In the genomic region with DNA sequence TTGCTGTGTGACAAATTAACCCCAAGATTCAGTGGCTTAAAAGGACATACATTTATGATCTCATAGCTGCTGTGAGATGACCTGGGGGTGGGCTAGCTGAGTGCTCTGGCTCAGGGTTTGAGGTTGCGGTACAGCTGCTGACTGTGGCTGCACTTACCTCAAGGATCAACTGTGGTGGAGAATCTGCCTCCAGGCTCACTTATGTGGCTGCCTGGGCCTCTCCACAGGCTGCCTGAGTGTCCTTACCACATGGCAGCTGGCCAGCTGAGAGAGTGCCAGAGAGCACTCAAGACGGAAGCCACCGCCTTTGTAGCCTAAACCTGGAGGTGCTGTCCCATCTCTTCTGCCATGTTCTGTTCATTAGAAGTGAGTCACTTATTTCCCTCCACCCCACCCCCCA, we compare ENCODE assay signal across 1 cellular context.
TF ChIP-seq lines count a peak whose summit lies in the region.

No MANE protein-coding gene starts in this region.

TF ChIP-seq in HEK293, 187 proteins besides CTCF, POLR2A, EP300 and RAD21 (continued from another document and continues in another):
- TF ChIP-seq, protein P1, sequence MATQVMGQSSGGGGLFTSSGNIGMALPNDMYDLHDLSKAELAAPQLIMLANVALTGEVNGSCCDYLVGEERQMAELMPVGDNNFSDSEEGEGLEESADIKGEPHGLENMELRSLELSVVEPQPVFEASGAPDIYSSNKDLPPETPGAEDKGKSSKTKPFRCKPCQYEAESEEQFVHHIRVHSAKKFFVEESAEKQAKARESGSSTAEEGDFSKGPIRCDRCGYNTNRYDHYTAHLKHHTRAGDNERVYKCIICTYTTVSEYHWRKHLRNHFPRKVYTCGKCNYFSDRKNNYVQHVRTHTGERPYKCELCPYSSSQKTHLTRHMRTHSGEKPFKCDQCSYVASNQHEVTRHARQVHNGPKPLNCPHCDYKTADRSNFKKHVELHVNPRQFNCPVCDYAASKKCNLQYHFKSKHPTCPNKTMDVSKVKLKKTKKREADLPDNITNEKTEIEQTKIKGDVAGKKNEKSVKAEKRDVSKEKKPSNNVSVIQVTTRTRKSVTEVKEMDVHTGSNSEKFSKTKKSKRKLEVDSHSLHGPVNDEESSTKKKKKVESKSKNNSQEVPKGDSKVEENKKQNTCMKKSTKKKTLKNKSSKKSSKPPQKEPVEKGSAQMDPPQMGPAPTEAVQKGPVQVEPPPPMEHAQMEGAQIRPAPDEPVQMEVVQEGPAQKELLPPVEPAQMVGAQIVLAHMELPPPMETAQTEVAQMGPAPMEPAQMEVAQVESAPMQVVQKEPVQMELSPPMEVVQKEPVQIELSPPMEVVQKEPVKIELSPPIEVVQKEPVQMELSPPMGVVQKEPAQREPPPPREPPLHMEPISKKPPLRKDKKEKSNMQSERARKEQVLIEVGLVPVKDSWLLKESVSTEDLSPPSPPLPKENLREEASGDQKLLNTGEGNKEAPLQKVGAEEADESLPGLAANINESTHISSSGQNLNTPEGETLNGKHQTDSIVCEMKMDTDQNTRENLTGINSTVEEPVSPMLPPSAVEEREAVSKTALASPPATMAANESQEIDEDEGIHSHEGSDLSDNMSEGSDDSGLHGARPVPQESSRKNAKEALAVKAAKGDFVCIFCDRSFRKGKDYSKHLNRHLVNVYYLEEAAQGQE (tag by site-specific recombination; IDR thresholded peaks at IDR 0.05) = peak; percentile 51; the same call in 1 of the 2 replicates
- TF ChIP-seq OSR2 (tag by site-specific recombination; IDR thresholded peaks at IDR 0.05) (peak; percentile 92), MYNN (tag by site-specific recombination; IDR thresholded peaks at IDR 0.05; ENCODE audit: borderline replicate concordance) (no peak), KLF7 (tag by site-specific recombination; IDR thresholded peaks at IDR 0.05; ENCODE audit: borderline replicate concordance) (no peak), ZBTB17 (tag by site-specific recombination; IDR thresholded peaks at IDR 0.05) (peak; percentile 74), ZNF747 (tag by site-specific recombination; IDR thresholded peaks at IDR 0.05) (no peak), ZIC2 (tag by site-specific recombination; IDR thresholded peaks at IDR 0.05) (peak; percentile 98), SP7 (tag by site-specific recombination; IDR thresholded peaks at IDR 0.05) (peak; percentile 76), ZNF600 (tag by site-specific recombination; IDR thresholded peaks at IDR 0.05) (peak; percentile 90), WT1 (tag by site-specific recombination; IDR thresholded peaks at IDR 0.05) (no peak), ZNF555 (tag by site-specific recombination; conservative IDR thresholded peaks at IDR 0.05) (no peak), OVOL3 (tag by site-specific recombination; IDR thresholded peaks at IDR 0.05) (no peak), ZNF660 (tag by site-specific recombination; IDR thresholded peaks at IDR 0.05) (peak; percentile 65), ZFHX2 (tag by site-specific recombination; conservative IDR thresholded peaks at IDR 0.05) (peak; percentile 27; the same call in 1 of the 2 replicates), FEZF1 (tag by site-specific recombination; IDR thresholded peaks at IDR 0.05) (peak; percentile 78), ZNF629 (tag by site-specific recombination; IDR thresholded peaks at IDR 0.05) (peak; percentile 70), ZNF311 (tag by site-specific recombination; IDR thresholded peaks at IDR 0.05; ENCODE audit: borderline replicate concordance) (no peak), SP2 (tag by site-specific recombination; IDR thresholded peaks at IDR 0.05) (peak; percentile 6; the same call in 1 of the 2 replicates), ZNF335 (tag by site-specific recombination; conservative IDR thresholded peaks at IDR 0.05) (peak; percentile 48; the same call in 1 of the 2 replicates), IKZF3 (tag by site-specific recombination; IDR thresholded peaks at IDR 0.05) (peak; percentile 60; the same call in 1 of the 2 replicates), ZXDB (tag by site-specific recombination; IDR thresholded peaks at IDR 0.05) (peak; percentile 46; the same call in 1 of the 2 replicates), ZNF394 (tag by site-specific recombination; IDR thresholded peaks at IDR 0.05; ENCODE audit: borderline replicate concordance) (peak; percentile 86; the same call in 1 of the 2 replicates), ZNF664 (tag by site-specific recombination; IDR thresholded peaks at IDR 0.05) (no peak), ZBTB21 (tag by site-specific recombination; IDR thresholded peaks at IDR 0.05) (peak; percentile 45; the same call in 1 of the 2 replicates), ZBTB20 (tag by site-specific recombination; IDR thresholded peaks at IDR 0.05) (no peak), ZNF114 (tag by site-specific recombination; IDR thresholded peaks at IDR 0.05) (no peak), GLIS1 (tag by site-specific recombination; IDR thresholded peaks at IDR 0.05) (peak; percentile 74), ZNF366 (tag by site-specific recombination; conservative IDR thresholded peaks at IDR 0.05) (peak; percentile 53; the same call in 1 of the 2 replicates), ZSCAN30 (tag by site-specific recombination; IDR thresholded peaks at IDR 0.05) (peak; percentile 81; the same call in 1 of the 2 replicates), BCL11A (tag by site-specific recombination; IDR thresholded peaks at IDR 0.05; ENCODE audit: low read depth) (0 out of 2 replicates have a peak, but pooled peaks have one; percentile 25), GLIS2 (tag by site-specific recombination; IDR thresholded peaks at IDR 0.05) (peak; percentile 39; the same call in 1 of the 2 replicates)
- TF ChIP-seq, protein P2, sequence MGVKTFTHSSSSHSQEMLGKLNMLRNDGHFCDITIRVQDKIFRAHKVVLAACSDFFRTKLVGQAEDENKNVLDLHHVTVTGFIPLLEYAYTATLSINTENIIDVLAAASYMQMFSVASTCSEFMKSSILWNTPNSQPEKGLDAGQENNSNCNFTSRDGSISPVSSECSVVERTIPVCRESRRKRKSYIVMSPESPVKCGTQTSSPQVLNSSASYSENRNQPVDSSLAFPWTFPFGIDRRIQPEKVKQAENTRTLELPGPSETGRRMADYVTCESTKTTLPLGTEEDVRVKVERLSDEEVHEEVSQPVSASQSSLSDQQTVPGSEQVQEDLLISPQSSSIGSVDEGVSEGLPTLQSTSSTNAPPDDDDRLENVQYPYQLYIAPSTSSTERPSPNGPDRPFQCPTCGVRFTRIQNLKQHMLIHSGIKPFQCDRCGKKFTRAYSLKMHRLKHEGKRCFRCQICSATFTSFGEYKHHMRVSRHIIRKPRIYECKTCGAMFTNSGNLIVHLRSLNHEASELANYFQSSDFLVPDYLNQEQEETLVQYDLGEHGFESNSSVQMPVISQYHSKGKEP (tag by site-specific recombination; IDR thresholded peaks at IDR 0.05) = peak; percentile 14; the same call in 1 of the 2 replicates
- TF ChIP-seq, protein P3, sequence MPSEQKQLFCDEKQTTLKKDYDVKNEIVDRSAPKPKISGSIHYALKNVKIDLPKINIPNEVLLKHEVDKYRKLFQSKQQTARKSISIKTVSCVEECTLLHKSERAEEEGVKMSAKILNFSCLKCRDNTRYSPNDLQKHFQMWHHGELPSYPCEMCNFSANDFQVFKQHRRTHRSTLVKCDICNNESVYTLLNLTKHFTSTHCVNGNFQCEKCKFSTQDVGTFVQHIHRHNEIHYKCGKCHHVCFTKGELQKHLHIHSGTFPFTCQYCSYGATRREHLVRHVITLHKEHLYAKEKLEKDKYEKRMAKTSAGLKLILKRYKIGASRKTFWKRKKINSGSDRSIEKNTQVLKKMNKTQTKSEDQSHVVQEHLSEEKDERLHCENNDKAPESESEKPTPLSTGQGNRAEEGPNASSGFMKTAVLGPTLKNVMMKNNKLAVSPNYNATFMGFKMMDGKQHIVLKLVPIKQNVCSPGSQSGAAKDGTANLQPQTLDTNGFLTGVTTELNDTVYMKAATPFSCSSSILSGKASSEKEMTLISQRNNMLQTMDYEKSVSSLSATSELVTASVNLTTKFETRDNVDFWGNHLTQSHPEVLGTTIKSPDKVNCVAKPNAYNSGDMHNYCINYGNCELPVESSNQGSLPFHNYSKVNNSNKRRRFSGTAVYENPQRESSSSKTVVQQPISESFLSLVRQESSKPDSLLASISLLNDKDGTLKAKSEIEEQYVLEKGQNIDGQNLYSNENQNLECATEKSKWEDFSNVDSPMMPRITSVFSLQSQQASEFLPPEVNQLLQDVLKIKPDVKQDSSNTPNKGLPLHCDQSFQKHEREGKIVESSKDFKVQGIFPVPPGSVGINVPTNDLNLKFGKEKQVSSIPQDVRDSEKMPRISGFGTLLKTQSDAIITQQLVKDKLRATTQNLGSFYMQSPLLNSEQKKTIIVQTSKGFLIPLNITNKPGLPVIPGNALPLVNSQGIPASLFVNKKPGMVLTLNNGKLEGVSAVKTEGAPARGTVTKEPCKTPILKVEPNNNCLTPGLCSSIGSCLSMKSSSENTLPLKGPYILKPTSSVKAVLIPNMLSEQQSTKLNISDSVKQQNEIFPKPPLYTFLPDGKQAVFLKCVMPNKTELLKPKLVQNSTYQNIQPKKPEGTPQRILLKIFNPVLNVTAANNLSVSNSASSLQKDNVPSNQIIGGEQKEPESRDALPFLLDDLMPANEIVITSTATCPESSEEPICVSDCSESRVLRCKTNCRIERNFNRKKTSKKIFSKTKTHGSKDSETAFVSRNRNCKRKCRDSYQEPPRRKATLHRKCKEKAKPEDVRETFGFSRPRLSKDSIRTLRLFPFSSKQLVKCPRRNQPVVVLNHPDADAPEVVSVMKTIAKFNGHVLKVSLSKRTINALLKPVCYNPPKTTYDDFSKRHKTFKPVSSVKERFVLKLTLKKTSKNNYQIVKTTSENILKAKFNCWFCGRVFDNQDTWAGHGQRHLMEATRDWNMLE (tag by site-specific recombination; conservative IDR thresholded peaks at IDR 0.05; ENCODE audit: low read depth) = 0 out of 2 replicates have a peak, but pooled peaks have one; percentile 16
- TF ChIP-seq, protein P4, sequence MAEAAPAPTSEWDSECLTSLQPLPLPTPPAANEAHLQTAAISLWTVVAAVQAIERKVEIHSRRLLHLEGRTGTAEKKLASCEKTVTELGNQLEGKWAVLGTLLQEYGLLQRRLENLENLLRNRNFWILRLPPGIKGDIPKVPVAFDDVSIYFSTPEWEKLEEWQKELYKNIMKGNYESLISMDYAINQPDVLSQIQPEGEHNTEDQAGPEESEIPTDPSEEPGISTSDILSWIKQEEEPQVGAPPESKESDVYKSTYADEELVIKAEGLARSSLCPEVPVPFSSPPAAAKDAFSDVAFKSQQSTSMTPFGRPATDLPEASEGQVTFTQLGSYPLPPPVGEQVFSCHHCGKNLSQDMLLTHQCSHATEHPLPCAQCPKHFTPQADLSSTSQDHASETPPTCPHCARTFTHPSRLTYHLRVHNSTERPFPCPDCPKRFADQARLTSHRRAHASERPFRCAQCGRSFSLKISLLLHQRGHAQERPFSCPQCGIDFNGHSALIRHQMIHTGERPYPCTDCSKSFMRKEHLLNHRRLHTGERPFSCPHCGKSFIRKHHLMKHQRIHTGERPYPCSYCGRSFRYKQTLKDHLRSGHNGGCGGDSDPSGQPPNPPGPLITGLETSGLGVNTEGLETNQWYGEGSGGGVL (tag by site-specific recombination; IDR thresholded peaks at IDR 0.05) = peak; percentile 57
- TF ChIP-seq, protein P5, sequence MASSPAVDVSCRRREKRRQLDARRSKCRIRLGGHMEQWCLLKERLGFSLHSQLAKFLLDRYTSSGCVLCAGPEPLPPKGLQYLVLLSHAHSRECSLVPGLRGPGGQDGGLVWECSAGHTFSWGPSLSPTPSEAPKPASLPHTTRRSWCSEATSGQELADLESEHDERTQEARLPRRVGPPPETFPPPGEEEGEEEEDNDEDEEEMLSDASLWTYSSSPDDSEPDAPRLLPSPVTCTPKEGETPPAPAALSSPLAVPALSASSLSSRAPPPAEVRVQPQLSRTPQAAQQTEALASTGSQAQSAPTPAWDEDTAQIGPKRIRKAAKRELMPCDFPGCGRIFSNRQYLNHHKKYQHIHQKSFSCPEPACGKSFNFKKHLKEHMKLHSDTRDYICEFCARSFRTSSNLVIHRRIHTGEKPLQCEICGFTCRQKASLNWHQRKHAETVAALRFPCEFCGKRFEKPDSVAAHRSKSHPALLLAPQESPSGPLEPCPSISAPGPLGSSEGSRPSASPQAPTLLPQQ (tag by site-specific recombination; IDR thresholded peaks at IDR 0.05) = 0 out of 2 replicates have a peak, but pooled peaks have one; percentile 35
- TF ChIP-seq, protein P6, sequence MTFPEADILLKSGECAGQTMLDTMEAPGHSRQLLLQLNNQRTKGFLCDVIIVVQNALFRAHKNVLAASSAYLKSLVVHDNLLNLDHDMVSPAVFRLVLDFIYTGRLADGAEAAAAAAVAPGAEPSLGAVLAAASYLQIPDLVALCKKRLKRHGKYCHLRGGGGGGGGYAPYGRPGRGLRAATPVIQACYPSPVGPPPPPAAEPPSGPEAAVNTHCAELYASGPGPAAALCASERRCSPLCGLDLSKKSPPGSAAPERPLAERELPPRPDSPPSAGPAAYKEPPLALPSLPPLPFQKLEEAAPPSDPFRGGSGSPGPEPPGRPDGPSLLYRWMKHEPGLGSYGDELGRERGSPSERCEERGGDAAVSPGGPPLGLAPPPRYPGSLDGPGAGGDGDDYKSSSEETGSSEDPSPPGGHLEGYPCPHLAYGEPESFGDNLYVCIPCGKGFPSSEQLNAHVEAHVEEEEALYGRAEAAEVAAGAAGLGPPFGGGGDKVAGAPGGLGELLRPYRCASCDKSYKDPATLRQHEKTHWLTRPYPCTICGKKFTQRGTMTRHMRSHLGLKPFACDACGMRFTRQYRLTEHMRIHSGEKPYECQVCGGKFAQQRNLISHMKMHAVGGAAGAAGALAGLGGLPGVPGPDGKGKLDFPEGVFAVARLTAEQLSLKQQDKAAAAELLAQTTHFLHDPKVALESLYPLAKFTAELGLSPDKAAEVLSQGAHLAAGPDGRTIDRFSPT (tag by site-specific recombination; IDR thresholded peaks at IDR 0.05) = 0 out of 2 replicates have a peak, but pooled peaks have one; percentile 17
- TF ChIP-seq, protein P7, sequence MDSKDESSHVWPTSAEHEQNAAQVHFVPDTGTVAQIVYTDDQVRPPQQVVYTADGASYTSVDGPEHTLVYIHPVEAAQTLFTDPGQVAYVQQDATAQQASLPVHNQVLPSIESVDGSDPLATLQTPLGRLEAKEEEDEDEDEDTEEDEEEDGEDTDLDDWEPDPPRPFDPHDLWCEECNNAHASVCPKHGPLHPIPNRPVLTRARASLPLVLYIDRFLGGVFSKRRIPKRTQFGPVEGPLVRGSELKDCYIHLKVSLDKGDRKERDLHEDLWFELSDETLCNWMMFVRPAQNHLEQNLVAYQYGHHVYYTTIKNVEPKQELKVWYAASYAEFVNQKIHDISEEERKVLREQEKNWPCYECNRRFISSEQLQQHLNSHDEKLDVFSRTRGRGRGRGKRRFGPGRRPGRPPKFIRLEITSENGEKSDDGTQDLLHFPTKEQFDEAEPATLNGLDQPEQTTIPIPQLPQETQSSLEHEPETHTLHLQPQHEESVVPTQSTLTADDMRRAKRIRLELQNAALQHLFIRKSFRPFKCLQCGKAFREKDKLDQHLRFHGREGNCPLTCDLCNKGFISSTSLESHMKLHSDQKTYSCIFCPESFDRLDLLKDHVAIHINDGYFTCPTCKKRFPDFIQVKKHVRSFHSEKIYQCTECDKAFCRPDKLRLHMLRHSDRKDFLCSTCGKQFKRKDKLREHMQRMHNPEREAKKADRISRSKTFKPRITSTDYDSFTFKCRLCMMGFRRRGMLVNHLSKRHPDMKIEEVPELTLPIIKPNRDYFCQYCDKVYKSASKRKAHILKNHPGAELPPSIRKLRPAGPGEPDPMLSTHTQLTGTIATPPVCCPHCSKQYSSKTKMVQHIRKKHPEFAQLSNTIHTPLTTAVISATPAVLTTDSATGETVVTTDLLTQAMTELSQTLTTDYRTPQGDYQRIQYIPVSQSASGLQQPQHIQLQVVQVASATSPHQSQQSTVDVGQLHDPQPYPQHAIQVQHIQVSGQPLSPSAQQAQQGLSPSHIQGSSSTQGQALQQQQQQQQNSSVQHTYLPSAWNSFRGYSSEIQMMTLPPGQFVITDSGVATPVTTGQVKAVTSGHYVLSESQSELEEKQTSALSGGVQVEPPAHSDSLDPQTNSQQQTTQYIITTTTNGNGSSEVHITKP (tag by site-specific recombination; IDR thresholded peaks at IDR 0.05) = peak; percentile 25; the same call in 1 of the 2 replicates
